ENCODE assay signal across 9 cellular contexts in genomic region chr3:114308830-114309229, GRCh38. TPM values are rescaled to one million over a fixed set of nuclear protein-coding genes. Genes with fewer than 3 reads are reported as not detected.
A peak's percentile ranks its signal among the peaks of the same experiment; 100 is the strongest.
DNase-seq lines count a peak whose midpoint lies in the region; ATAC-seq and TF ChIP-seq lines count a peak whose summit lies in the region.
"Had no signal": no experiment of that assay in that cellular context is flagged by ENCODE, and none has a peak within 500 bp of the region (broad histone marks: within the 10 kb centered on the region; RNA-seq: fewer than 3 reads in every experiment).

No MANE protein-coding gene starts in this region.

- 62% methylated on average over 5 of the region's 5 CpGs for WGBS in suprapubic skin

- TF ChIP-seq EP300 in suprapubic skin (IDR thresholded peaks at IDR 0.05), result no peak

- H3K27me3 Mint-ChIP-seq in activated CD4-positive, alpha-beta T cell treated with anti-CD3 and anti-CD28 coated beads for 36 hours, result no peaks in the 10 kb centered on the region
- H3K27me3 Mint-ChIP-seq in nephron progenitor cell (ENCODE audit: low read depth, poor library complexity), result no peaks in the 10 kb centered on the region

- no peaks in the 10 kb centered on the region for H3K27me3 ChIP-seq in suprapubic skin

- TF ChIP-seq POLR2A in suprapubic skin (IDR thresholded peaks at IDR 0.05), result no peak

- no peaks in the 10 kb centered on the region for H3K4me1 ChIP-seq in suprapubic skin

- H3K4me3 ChIP-seq in suprapubic skin, result no peak overlapping the region

- CTCF ChIA-PET in activated CD4-positive, alpha-beta T cell treated with anti-CD3 and anti-CD28 coated beads for 36 hours (lab: Charles Lee), result interaction anchor here (0.6 to 3.6 kb wide), 2 partner anchors 26 to 453 kb away, joined by 3 to 13 read pairs; no protein-coding TSS in a partner anchor

- peaks cover 56% of the 10 kb centered on the region for H3K4me1 Mint-ChIP-seq in activated CD4-positive, alpha-beta T cell treated with anti-CD3 and anti-CD28 coated beads for 36 hours
- H3K4me1 Mint-ChIP-seq in nephron progenitor cell, result no peaks in the 10 kb centered on the region

- H3K36me3 ChIP-seq in suprapubic skin, result no peaks in the 10 kb centered on the region

- H3K4me3 Mint-ChIP-seq in activated CD4-positive, alpha-beta T cell treated with anti-CD3 and anti-CD28 coated beads for 36 hours, result peak overlapping the region; percentile 40
- H3K4me3 Mint-ChIP-seq in nephron progenitor cell, result no peak overlapping the region

- H3K27ac Mint-ChIP-seq in activated CD4-positive, alpha-beta T cell treated with anti-CD3 and anti-CD28 coated beads for 36 hours, result peak overlapping the region; percentile 95
- peak overlapping the region; percentile 31 for H3K27ac Mint-ChIP-seq in nephron progenitor cell

- intact Hi-C loops in activated CD4-positive, alpha-beta T cell treated with anti-CD3 and anti-CD28 coated beads for 36 hours (cut with DNase I, micrococcal nuclease), result loop anchor here (2.0 to 10.0 kb wide), 5 partner anchors 20 to 1476 kb away; no protein-coding TSS in a partner anchor

- no peaks in the 10 kb centered on the region for H3K9me3 Mint-ChIP-seq in activated CD4-positive, alpha-beta T cell treated with anti-CD3 and anti-CD28 coated beads for 36 hours (ENCODE audit: low read depth)
- no peaks in the 10 kb centered on the region for H3K9me3 Mint-ChIP-seq in nephron progenitor cell

- peak; percentile 69 for DNase-seq in activated CD4-positive, alpha-beta T cell treated with anti-CD3 and anti-CD28 coated beads for 36 hours
- DNase-seq in nephron progenitor cell (no peak), SKM-1 treated with dmso at 0.1 percent for 144 hours (lab: John Stamatoyannopoulos, UW; ENCODE audit: unreplicated experiment) (no peak), suprapubic skin (ENCODE audit: low spot score in 2 of 2) (no peak), DMS 273 treated with DMSO at 0.1 percent for 48 hours (lab: John Stamatoyannopoulos, UW) (no peak), KG1 (lab: John Stamatoyannopoulos, UW) (no peak)

- TF ChIP-seq CTCF in nephron progenitor cell (IDR thresholded peaks at IDR 0.05) (no peak), suprapubic skin (IDR thresholded peaks at IDR 0.05) (no peak)

- H3K36me3 Mint-ChIP-seq in activated CD4-positive, alpha-beta T cell treated with anti-CD3 and anti-CD28 coated beads for 36 hours (ENCODE audit: low read depth), result peaks cover 22% of the 10 kb centered on the region
- H3K36me3 Mint-ChIP-seq in nephron progenitor cell (ENCODE audit: low read depth), result no peaks in the 10 kb centered on the region

- no peaks in the 10 kb centered on the region for H3K9me3 ChIP-seq in suprapubic skin

- H3K27ac ChIP-seq in suprapubic skin, result no peak overlapping the region

- POLR2A ChIA-PET in activated CD4-positive, alpha-beta T cell treated with anti-CD3 and anti-CD28 coated beads for 36 hours (lab: Charles Lee), result interaction anchor here (1.8 kb wide), 1 partner anchor 21 kb away, joined by 6 read pairs; no protein-coding TSS in a partner anchor

- peak; percentile 68 for ATAC-seq in GM18858 (IDR thresholded peaks at IDR 0.05; ENCODE audit: unreplicated experiment)
- ATAC-seq in HG02884 (IDR thresholded peaks at IDR 0.05; ENCODE audit: unreplicated experiment), result peak; percentile 89
- ATAC-seq in activated CD4-positive, alpha-beta T cell treated with anti-CD3 and anti-CD28 coated beads for 36 hours, result peak; percentile 75
- ATAC-seq: Panc1 had no signal

RNA-seq across cellular contexts. Expression of gene TIGIT, which starts 15.0 kb away (rescaled TPM):
- total RNA-seq in activated CD4-positive, alpha-beta T cell treated with anti-CD3 and anti-CD28 coated beads for 36 hours, result 10 to 100 TPM; 23.5 to 25.5 TPM
- under 1 TPM in 1 of 4 donors, not detected in 3; 0.30 TPM for total RNA-seq in suprapubic skin

Comparison
In these comparisons a context has a peak if more than half of its experiments do, and no peak if none do; other contexts are left out.
1. RNA of gene TIGIT, which starts 15.0 kb away (total RNA-seq): 23.5 to 25.5 TPM in activated CD4-positive, alpha-beta T cell treated with anti-CD3 and anti-CD28 coated beads for 36 hours; 0.30 TPM in suprapubic skin; every median in the first group is over 10 times any median in the second.
2. Peak in every context shown above with its lines, with median percentiles within 50 percentile points of each other: ATAC-seq.